In genomic region chr19:19334989-19335344, GRCh38 we compare ENCODE assay signal across 35 cellular contexts. TPM values are rescaled to one million over a fixed set of nuclear protein-coding genes. Genes with fewer than 3 reads are reported as not detected.
DNase-seq lines count a peak whose midpoint lies in the region; ATAC-seq and TF ChIP-seq lines count a peak whose summit lies in the region.
"Had no signal": no experiment of that assay in that cellular context is flagged by ENCODE, and none has a peak within 500 bp of the region (broad histone marks: within the 10 kb centered on the region; RNA-seq: fewer than 3 reads in every experiment).

No MANE protein-coding gene starts in this region.

- TF ChIP-seq CTCF in activated CD8-positive, alpha-beta T cell treated with anti-CD3 and anti-CD28 coated beads for 36 hours (IDR thresholded peaks at IDR 0.05): no peak

- peaks cover 10% of the 10 kb centered on the region for H3K36me3 Mint-ChIP-seq in activated CD8-positive, alpha-beta T cell treated with anti-CD3 and anti-CD28 coated beads for 36 hours (ENCODE audit: low read depth)

- no peak overlapping the region for H3K4me3 Mint-ChIP-seq in activated CD8-positive, alpha-beta T cell treated with anti-CD3 and anti-CD28 coated beads for 36 hours
- H3K4me3 Mint-ChIP-seq: activated CD4-positive, alpha-beta memory T cell treated with anti-CD3 and anti-CD28 coated beads for 36 hours; activated T-helper 1 cell treated with anti-CD3 and anti-CD28 coated beads, Interleukin-12 subunit alpha, Interleukin-12 subunit beta, Interleukin-2, Interleukin-4 antibody, amounts not matched to agents 30 ng/mL and 10 ng/mL and 1 ng/mL, durations not matched to agents 14 hours and 24 hours and 36 hours; B cell; CD8-positive, alpha-beta T cell had no signal

- CTCF ChIA-PET in activated CD8-positive, alpha-beta T cell treated with anti-CD3 and anti-CD28 coated beads for 36 hours (lab: Charles Lee): no interaction called here

- H3K27ac ChIP-seq in esophagus (ENCODE audit: low read depth in 2 of 2, low read length in 1 of 2): peak overlapping the region; percentile 93 to 95
- no peak overlapping the region for H3K27ac ChIP-seq in skeletal muscle tissue (ENCODE audit: low read depth, low read length)
- H3K27ac ChIP-seq: cardiac muscle cell, heart left ventricle, HL-60, PC-9, psoas muscle, vagina had no signal

- no peak overlapping the region for H3K4me3 ChIP-seq in H7 (ENCODE audit: insufficient read depth, low read depth, low read length)
- no peak overlapping the region for H3K4me3 ChIP-seq in esophagus (ENCODE audit: low read depth in 1 of 2, low read length in 2 of 2)
- no peak overlapping the region for H3K4me3 ChIP-seq in skeletal muscle tissue (ENCODE audit: low read length in 3 of 3)
- H3K4me3 ChIP-seq: cardiac muscle cell, heart left ventricle, PC-9, psoas muscle, vagina had no signal

- peak; percentile 28 for DNase-seq in H7
- DNase-seq in activated CD8-positive, alpha-beta T cell treated with anti-CD3 and anti-CD28 coated beads for 36 hours: no peak
- no peak for DNase-seq in NCI-H1105 (lab: John Stamatoyannopoulos, UW)
- DNase-seq in DMS79 (lab: John Stamatoyannopoulos, UW): no peak
- DNase-seq in NCI-H1417 treated with DMSO at 0.1 percent for 48 hours (lab: John Stamatoyannopoulos, UW): no peak
- DNase-seq: activated CD4-positive, alpha-beta memory T cell treated with anti-CD3 and anti-CD28 coated beads for 36 hours; activated CD4-positive, CD25-positive, alpha-beta regulatory T cell treated with anti-CD3 and anti-CD28 coated beads, Interleukin-2, amount 50 U/mL, for 72 hours; activated CD8-positive, alpha-beta memory T cell treated with anti-CD3 and anti-CD28 coated beads, Interleukin-2, amount 50 U/mL, for 48 hours; activated naive CD4-positive, alpha-beta T cell treated with anti-CD3 and anti-CD28 coated beads, Interleukin-2, amount 50 U/mL, for 16 hours; anterior cingulate cortex; CD8-positive, alpha-beta T cell; effector memory CD4-positive, alpha-beta T cell; foreskin fibroblast; heart left ventricle; kidney; left ventricle myocardium superior; naive B cell; NCI-H1417; NCI-H2081; NCI-H226; NCI-H526 treated with DMSO at 0.1 percent for 48 hours; nucleus accumbens; PC-9; psoas muscle; stimulated activated naive CD4-positive, alpha-beta T cell treated with Interleukin-2 at 50 U/mL for 16 hours; T-helper 2 cell had no signal

- intact Hi-C loops in activated CD8-positive, alpha-beta T cell treated with anti-CD3 and anti-CD28 coated beads for 36 hours (cut with micrococcal nuclease): no loop called here

- H3K4me1 ChIP-seq in esophagus (ENCODE audit: control insufficient read depth in 2 of 2, insufficient read depth in 2 of 2, low read length in 1 of 2) (peaks cover 5 to 24% of the 10 kb centered on the region in 2 donors), skeletal muscle tissue (ENCODE audit: control insufficient read depth in 3 of 3, insufficient read depth in 3 of 3, low read length in 3 of 3) (peaks cover 6 to 9% (median 9%) of the 10 kb centered on the region in 3 donors)
- H3K4me1 ChIP-seq: heart left ventricle, psoas muscle had no signal

- peak overlapping the region; percentile 52 for H3K27ac Mint-ChIP-seq in activated CD8-positive, alpha-beta T cell treated with anti-CD3 and anti-CD28 coated beads for 36 hours
- H3K27ac Mint-ChIP-seq: activated CD4-positive, alpha-beta memory T cell treated with anti-CD3 and anti-CD28 coated beads for 36 hours; activated T-helper 1 cell treated with anti-CD3 and anti-CD28 coated beads, Interleukin-12 subunit alpha, Interleukin-12 subunit beta, Interleukin-2, Interleukin-4 antibody, amounts not matched to agents 30 ng/mL and 10 ng/mL and 1 ng/mL, durations not matched to agents 14 hours and 24 hours and 36 hours; B cell; CD8-positive, alpha-beta T cell had no signal

- no peak for ATAC-seq in activated CD8-positive, alpha-beta T cell treated with anti-CD3 and anti-CD28 coated beads for 36 hours
- ATAC-seq in GM18519 (IDR thresholded peaks at IDR 0.05; ENCODE audit: low FRiP score, unreplicated experiment): no peak
- ATAC-seq: CD8-positive, alpha-beta T cell; left ventricle myocardium superior; Right ventricle myocardium inferior had no signal

- POLR2A ChIA-PET in activated CD8-positive, alpha-beta T cell treated with anti-CD3 and anti-CD28 coated beads for 36 hours (lab: Charles Lee): interaction anchor here (1.7 kb wide), 1 partner anchor 12 kb away, joined by 5 read pairs; no protein-coding TSS in a partner anchor

- H3K27me3 ChIP-seq in H7 (ENCODE audit: control insufficient read depth, insufficient read depth, low read length) (no peaks in the 10 kb centered on the region), esophagus (ENCODE audit: control insufficient read depth in 1 of 2, insufficient read depth in 2 of 2, low read length in 2 of 2) (no peaks in the 10 kb centered on the region), skeletal muscle tissue (ENCODE audit: control insufficient read depth in 3 of 3, insufficient read depth in 3 of 3, low read length in 3 of 3) (no peaks in the 10 kb centered on the region)
- H3K27me3 ChIP-seq: cardiac muscle cell, heart left ventricle, vagina had no signal

- H3K9ac ChIP-seq in skeletal muscle tissue (ENCODE audit: low read depth in 1 of 3, low read length in 3 of 3): peak overlapping the region in 2 of 3 donors; percentile 45 to 51

- H3K36me3 ChIP-seq in H7 (replicated peaks; ENCODE audit: control insufficient read depth, insufficient read depth, low read length) (peaks cover 25% of the 10 kb centered on the region), esophagus (ENCODE audit: control insufficient read depth in 2 of 2, insufficient read depth in 2 of 2, low read length in 1 of 2) (peaks cover 15 to 35% of the 10 kb centered on the region in 2 donors), skeletal muscle tissue (ENCODE audit: control insufficient read depth in 3 of 3, insufficient read depth in 3 of 3, low read length in 3 of 3) (peaks cover 62 to 71% (median 62%) of the 10 kb centered on the region in 3 donors)

- H3K27me3 Mint-ChIP-seq in activated CD8-positive, alpha-beta T cell treated with anti-CD3 and anti-CD28 coated beads for 36 hours: no peaks in the 10 kb centered on the region
- H3K27me3 Mint-ChIP-seq: activated CD4-positive, alpha-beta memory T cell treated with anti-CD3 and anti-CD28 coated beads for 36 hours; B cell; naive B cell had no signal

- peaks cover 3% of the 10 kb centered on the region for H3K4me1 Mint-ChIP-seq in activated CD8-positive, alpha-beta T cell treated with anti-CD3 and anti-CD28 coated beads for 36 hours (ENCODE audit: low read depth)

- H3K9me3 ChIP-seq in esophagus (ENCODE audit: control insufficient read depth in 2 of 2, insufficient read depth in 1 of 2, low read depth in 1 of 2, low read length in 1 of 2) (no peaks in the 10 kb centered on the region), skeletal muscle tissue (ENCODE audit: control insufficient read depth in 3 of 3, low read length in 3 of 3) (no peaks in the 10 kb centered on the region)
- H3K9me3 ChIP-seq: heart left ventricle, psoas muscle, vagina had no signal

- no peaks in the 10 kb centered on the region for H3K9me3 Mint-ChIP-seq in activated CD8-positive, alpha-beta T cell treated with anti-CD3 and anti-CD28 coated beads for 36 hours
- H3K9me3 Mint-ChIP-seq: activated CD4-positive, alpha-beta memory T cell treated with anti-CD3 and anti-CD28 coated beads for 36 hours; activated T-helper 1 cell treated with anti-CD3 and anti-CD28 coated beads, Interleukin-12 subunit alpha, Interleukin-12 subunit beta, Interleukin-2, Interleukin-4 antibody, amounts not matched to agents 30 ng/mL and 10 ng/mL and 1 ng/mL, durations not matched to agents 14 hours and 24 hours and 36 hours; CD8-positive, alpha-beta T cell; naive B cell had no signal

- WGBS in esophagus, 2 donors: 50 to 53% methylated on average over 3 of the region's 3 CpGs

RNA-seq across cellular contexts. Expression of gene MAU2, which starts 14.3 kb away (rescaled TPM):
- 39.9 and 43.3 TPM in 2 replicates for total RNA-seq in H7 (2014; rRNA removed; shearing (Covaris generic))
- 10 to 100 TPM; 38.4 to 39.4 TPM for total RNA-seq in activated CD8-positive, alpha-beta T cell treated with anti-CD3 and anti-CD28 coated beads for 36 hours
- polyA plus RNA-seq in esophagus: 10 to 100 TPM; 19.6 to 35.6 TPM
- total RNA-seq in skeletal muscle tissue: 20.9 TPM

RNA-seq across cellular contexts. Expression of gene SUGP1, which starts 14.7 kb away (rescaled TPM):
- 43.7 and 44.4 TPM in 2 replicates for total RNA-seq in H7 (2014; rRNA removed; shearing (Covaris generic))
- total RNA-seq in activated CD8-positive, alpha-beta T cell treated with anti-CD3 and anti-CD28 coated beads for 36 hours: 10 to 100 TPM; 42.8 to 51.3 TPM
- polyA plus RNA-seq in esophagus: 10 to 100 TPM; 27.8 to 42.6 TPM
- total RNA-seq in skeletal muscle tissue: 13.6 TPM
